ENCODE assay signal across 30 cellular contexts in genomic region chr6:136964368-136964767, GRCh38. TPM values are rescaled to one million over a fixed set of nuclear protein-coding genes. Genes with fewer than 3 reads are reported as not detected.
DNase-seq lines count a peak whose midpoint lies in the region; ATAC-seq, FAIRE-seq and TF ChIP-seq lines count a peak whose summit lies in the region.
"Had no signal": no experiment of that assay in that cellular context is flagged by ENCODE, and none has a peak within 500 bp of the region (broad histone marks: within the 10 kb centered on the region; RNA-seq: fewer than 3 reads in every experiment).

No MANE protein-coding gene starts in this region.

- intact Hi-C loops in left ventricle myocardium inferior (cut with micrococcal nuclease), result no loop called here
- intact Hi-C loops in left colon (cut with DNase I, micrococcal nuclease), result no loop called here
- intact Hi-C loops in transverse colon (cut with DNase I; ENCODE audit: low total_unique reads), result no loop called here

- 29 to 53% methylated on average over 2 of the region's 2 CpGs for WGBS in transverse colon (ENCODE audit: low coverage in 1 of 2), 2 donors

- TF ChIP-seq POLR2A in transverse colon (IDR thresholded peaks at IDR 0.05), result no peak

- in situ Hi-C loops in transverse colon (cut with MboI; ENCODE audit: low pct_ligation_motif_present in 1 of 4, low pct_unique_long_range_greater_than_20kb in 1 of 4, low sequenced_read_pairs in 3 of 4), result no loop called here

- no peak for TF ChIP-seq EP300 in transverse colon (IDR thresholded peaks at IDR 0.05; ENCODE audit: low read depth)

- peaks cover 64% of the 10 kb centered on the region for H3K27me3 Mint-ChIP-seq in T-helper 17 cell

- FAIRE-seq in colon (lab: Jason Lieb, UNC), result peak; percentile 21
- FAIRE-seq: A204.1, GM18507, HepG2 had no signal

- no peaks in the 10 kb centered on the region for H3K9me3 ChIP-seq in left ventricle myocardium inferior (replicated peaks)
- H3K9me3 ChIP-seq in right atrium auricular region, result no peaks in the 10 kb centered on the region
- H3K9me3 ChIP-seq in transverse colon, result no peaks in the 10 kb centered on the region
- no peaks in the 10 kb centered on the region for H3K9me3 ChIP-seq in T-helper 17 cell (ENCODE audit: control insufficient read depth, low read length, poor library complexity, severe bottlenecking)
- H3K9me3 ChIP-seq: BLaER1 had no signal

- H3K36me3 Mint-ChIP-seq in T-helper 17 cell (ENCODE audit: low read depth), result no peaks in the 10 kb centered on the region
- H3K36me3 Mint-ChIP-seq: CD4-positive, CD25-positive, alpha-beta regulatory T cell had no signal

- no peak overlapping the region for H3K4me3 ChIP-seq in left ventricle myocardium inferior
- H3K4me3 ChIP-seq in right atrium auricular region, result no peak overlapping the region
- no peak overlapping the region for H3K4me3 ChIP-seq in transverse colon
- H3K4me3 ChIP-seq: BLaER1, GM23248 had no signal

- H3K4me3 Mint-ChIP-seq in T-helper 17 cell, result no peak overlapping the region
- H3K4me3 Mint-ChIP-seq: CD4-positive, CD25-positive, alpha-beta regulatory T cell; H9 had no signal

- H3K27ac ChIP-seq in left ventricle myocardium inferior (replicated peaks) (peak overlapping the region; percentile 87), right atrium auricular region (peak overlapping the region in 1 of 2 donors; percentile 26), transverse colon (peak overlapping the region; percentile 70 to 86 (median 78))
- H3K27ac ChIP-seq: BLaER1, GM23248 had no signal

- H3K36me3 ChIP-seq in left ventricle myocardium inferior, result no peaks in the 10 kb centered on the region
- H3K36me3 ChIP-seq in right atrium auricular region, result no peaks in the 10 kb centered on the region
- no peaks in the 10 kb centered on the region for H3K36me3 ChIP-seq in transverse colon
- H3K36me3 ChIP-seq: BLaER1 had no signal

- DNase-seq in left ventricle myocardium inferior (no peak), right atrium auricular region (ENCODE audit: low spot score) (no peak), left colon (peak; percentile 84 to 89), transverse colon (peak; percentile 86), NCI-H748 (lab: John Stamatoyannopoulos, UW; ENCODE audit: unreplicated experiment) (no peak), T-helper 17 cell (no peak)
- DNase-seq: CD4-positive, CD25-positive, alpha-beta regulatory T cell; DMS153; GM23248; H9; Karpas-422; NCI-H1092 treated with DMSO at 0.1 percent for 48 hours; NCI-H1436; NCI-H2029; NCI-H2171 treated with DMSO at 0.1 percent for 48 hours; NCI-H345; NCI-H510A treated with DMSO at 0.1 percent for 48 hours; NCI-H774; PC-3 had no signal

- peaks cover 5% of the 10 kb centered on the region for H3K4me1 Mint-ChIP-seq in T-helper 17 cell

- H3K27me3 ChIP-seq in left ventricle myocardium inferior (ENCODE audit: low read depth) (peaks cover 13% of the 10 kb centered on the region), right atrium auricular region (no peaks in the 10 kb centered on the region), transverse colon (no peaks in the 10 kb centered on the region)
- H3K27me3 ChIP-seq: BLaER1 had no signal

- peak; percentile 73 for ATAC-seq in left colon
- ATAC-seq in GM18502 (IDR thresholded peaks at IDR 0.05; ENCODE audit: poor library complexity, unreplicated experiment), result no peak
- ATAC-seq in T-helper 17 cell, result no peak
- ATAC-seq: HepG2, PC-3, Right ventricle myocardium inferior had no signal

- H3K27ac Mint-ChIP-seq in T-helper 17 cell, result no peak overlapping the region
- H3K27ac Mint-ChIP-seq: CD4-positive, CD25-positive, alpha-beta regulatory T cell; H9 had no signal

- TF ChIP-seq CTCF in left ventricle myocardium inferior (IDR thresholded peaks at IDR 0.05; ENCODE audit: borderline replicate concordance) (no peak), right atrium auricular region (IDR thresholded peaks at IDR 0.05) (no peak), transverse colon (IDR thresholded peaks at IDR 0.05) (no peak)

- H3K4me1 ChIP-seq in left ventricle myocardium inferior (peaks cover 36% of the 10 kb centered on the region), right atrium auricular region (peaks cover 0 to 27% of the 10 kb centered on the region in 2 donors), transverse colon (peaks cover 3 to 66% (median 33%) of the 10 kb centered on the region in 4 donors)

RNA-seq across cellular contexts. Expression of gene SLC35D3, which starts 42.3 kb away (rescaled TPM):
- total RNA-seq in left ventricle myocardium inferior (0.08 TPM), right atrium auricular region (not detected), left colon (under 1 TPM; 0.28 to 0.34 TPM), transverse colon (not detected), T-helper 17 cell (1 to 10 TPM in 1 of 2 donors, not detected in 1; 1.6 TPM)
- total RNA-seq: GM23248, HepG2, HT1080, M059J, PC-3, Right ventricle myocardium inferior, RPMI7951, SK-MEL-5 had no signal

Comparison
In these comparisons a context has a peak if more than half of its experiments do, and no peak if none do; other contexts are left out.
1. DNase-seq: peak in left colon (2 of 2) and transverse colon (single experiment); none in left ventricle myocardium inferior (single experiment), right atrium auricular region (single experiment), NCI-H748 (single experiment) and T-helper 17 cell (0 of 3).